Comparison of ENCODE assay signal across 1 cellular context in genomic region chr17:82246365-82247174, GRCh38.
TF ChIP-seq lines count a peak whose summit lies in the region.

No MANE protein-coding gene starts in this region.

TF ChIP-seq in endothelial cell of umbilical vein, 7 proteins besides CTCF, POLR2A, EP300 and RAD21 (continued from another document):
- TF ChIP-seq GATA2 (IDR thresholded peaks at IDR 0.05; ENCODE audit: insufficient read depth, insufficient read length, low read depth, low read length) = no peak
